Comparison of ENCODE assay signal across 8 cellular contexts in genomic region chr11:117316197-117316961, GRCh38. TPM values are rescaled to one million over a fixed set of nuclear protein-coding genes. Genes with fewer than 3 reads are reported as not detected.
A peak's percentile ranks its signal among the peaks of the same experiment; 100 is the strongest.
DNase-seq lines count a peak whose midpoint lies in the region; ATAC-seq, FAIRE-seq and TF ChIP-seq lines count a peak whose summit lies in the region.

TSS of gene BACE1 (minus strand) at chr11:117316256. CDS start at chr11:117315795, 461 bp downstream.

- intact Hi-C loops in kidney (cut with DNase I) = no loop called here

- no peaks in the 10 kb centered on the region for H3K36me3 ChIP-seq in ES-I3 (ENCODE audit: insufficient read depth, low read length)
- no peaks in the 10 kb centered on the region for H3K36me3 ChIP-seq in kidney (ENCODE audit: control insufficient read depth in 1 of 2, insufficient read depth in 2 of 2, low read length in 2 of 2)
- H3K36me3 ChIP-seq in skeletal muscle tissue (ENCODE audit: control insufficient read depth in 3 of 3, insufficient read depth in 3 of 3, low read length in 3 of 3) = no peaks in the 10 kb centered on the region

- no peaks in the 10 kb centered on the region for H3K4me1 ChIP-seq in ES-I3 (ENCODE audit: insufficient read depth, low read length)
- H3K4me1 ChIP-seq in kidney (ENCODE audit: control insufficient read depth in 1 of 2, insufficient read depth in 1 of 2, low read depth in 1 of 2, low read length in 2 of 2) = peaks cover 3 to 15% of the 10 kb centered on the region in 2 donors
- peaks cover 20 to 25% (median 22%) of the 10 kb centered on the region in 3 donors for H3K4me1 ChIP-seq in skeletal muscle tissue (ENCODE audit: control insufficient read depth in 3 of 3, insufficient read depth in 3 of 3, low read length in 3 of 3)

- no peaks in the 10 kb centered on the region for H3K27me3 ChIP-seq in skeletal muscle tissue (ENCODE audit: control insufficient read depth in 3 of 3, insufficient read depth in 3 of 3, low read length in 3 of 3)

- H3K9ac ChIP-seq in ES-I3 (ENCODE audit: low read depth, low read length) (peak within 1 kb of the TSS; percentile 84; the same call in 1 of the 2 replicates), kidney (ENCODE audit: low read length in 2 of 2) (peak within 1 kb of the TSS; percentile 58 to 67), skeletal muscle tissue (ENCODE audit: low read depth in 1 of 3, low read length in 3 of 3) (peak within 1 kb of the TSS; percentile 76 to 87 (median 77))

- FAIRE-seq in kidney (lab: Jason Lieb, UNC) = no peak

- TF ChIP-seq CTCF in kidney (IDR thresholded peaks at IDR 0.05; ENCODE audit: borderline replicate concordance, extremely low read depth, insufficient read depth) = peak; percentile 23

- ATAC-seq in HG03460 (IDR thresholded peaks at IDR 0.05; ENCODE audit: unreplicated experiment) (no peak), HG03457 (IDR thresholded peaks at IDR 0.05; ENCODE audit: unreplicated experiment) (no peak)

- no peaks in the 10 kb centered on the region for H3K9me3 ChIP-seq in ES-I3 (ENCODE audit: control insufficient read depth, insufficient read depth, low read length)
- no peaks in the 10 kb centered on the region for H3K9me3 ChIP-seq in kidney (ENCODE audit: control insufficient read depth in 1 of 2, low read length in 2 of 2)
- no peaks in the 10 kb centered on the region for H3K9me3 ChIP-seq in skeletal muscle tissue (ENCODE audit: control insufficient read depth in 3 of 3, low read length in 3 of 3)

- H3K4me3 ChIP-seq in kidney (ENCODE audit: low read length in 2 of 2) = peak within 1 kb of the TSS; percentile 67 to 76
- peak within 1 kb of the TSS; percentile 79 to 89 (median 88) for H3K4me3 ChIP-seq in skeletal muscle tissue (ENCODE audit: low read length in 3 of 3)

- no peak within 1 kb of the TSS for H3K27ac ChIP-seq in kidney (ENCODE audit: low read depth in 2 of 2, low read length in 2 of 2)
- no peak within 1 kb of the TSS for H3K27ac ChIP-seq in skeletal muscle tissue (ENCODE audit: low read depth, low read length)

- DNase-seq in NCI-H1092 (lab: John Stamatoyannopoulos, UW) (peak; percentile 91), SW480 (ENCODE audit: low spot score) (peak; percentile 83), dedifferentiated amniotic fluid mesenchymal stem cell (ENCODE audit: extremely low spot score) (peak; percentile 75), kidney (peak; percentile 92)

RNA-seq across cellular contexts. Expression of gene BACE1, which starts in this region (rescaled TPM):
- total RNA-seq in kidney (24.5 TPM), skeletal muscle tissue (9.4 TPM)
- polyA plus RNA-seq in kidney (ENCODE audit: insufficient read depth, low read depth, low replicate concordance) = 11.7 TPM
